In the genomic region with DNA sequence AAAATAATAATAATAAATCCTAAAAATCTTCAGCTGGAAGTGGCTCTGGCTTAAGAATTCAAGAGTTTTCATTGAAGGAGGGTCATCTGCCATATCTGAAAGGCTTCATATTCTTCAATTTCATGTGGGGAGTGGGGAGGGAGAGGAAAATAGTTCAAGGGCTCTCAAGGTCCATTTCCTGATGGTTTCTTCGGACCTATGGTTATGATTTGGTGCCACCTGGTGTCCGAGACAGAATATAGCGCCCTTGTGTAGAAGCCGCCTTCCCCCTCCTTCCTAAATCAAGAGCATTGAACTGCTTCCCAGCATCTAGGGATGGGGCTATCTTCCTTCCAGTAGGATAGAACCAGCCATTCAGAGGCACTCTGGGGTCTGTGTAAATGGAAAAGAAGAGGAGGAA, we compare ENCODE assay signal across 8 cellular contexts. TPM values are rescaled to one million over a fixed set of nuclear protein-coding genes. Genes with fewer than 3 reads are reported as not detected.
DNase-seq lines count a peak whose midpoint lies in the region; ATAC-seq, FAIRE-seq and TF ChIP-seq lines count a peak whose summit lies in the region.

No MANE protein-coding gene starts in this region.

- CTCF ChIA-PET in SK-N-SH (lab: Yijun Ruan, JAX) = interaction anchor here (0.6 to 4.1 kb wide), 14 partner anchors 8 to 410 kb away, joined by 3 to 17 read pairs (median 4); no protein-coding TSS in a partner anchor

- no peaks in the 10 kb centered on the region for H3K36me3 ChIP-seq in SK-N-SH (replicated peaks in 1 of 2; ENCODE audit: control insufficient read depth in 1 of 2, insufficient read depth in 2 of 2, low read length in 1 of 2)
- H3K36me3 ChIP-seq in small intestine (ENCODE audit: control insufficient read depth in 2 of 2, insufficient read depth in 2 of 2, low read length in 2 of 2) = no peaks in the 10 kb centered on the region

- H4K20me1 ChIP-seq in SK-N-SH (ENCODE audit: insufficient read depth) = no peaks in the 10 kb centered on the region

- H3K4me3 ChIP-seq in SK-N-SH (ENCODE audit: low read depth in 2 of 2, low read length in 1 of 2) (no peak overlapping the region), small intestine (ENCODE audit: low read depth in 1 of 2, low read length in 2 of 2) (no peak overlapping the region)

- no peak for TF ChIP-seq EP300 in SK-N-SH (IDR thresholded peaks at IDR 0.05; ENCODE audit: borderline replicate concordance in 1 of 2, low read depth in 1 of 2, low read length in 1 of 2)

- TF ChIP-seq CTCF in SK-N-SH (IDR thresholded peaks at IDR 0.05) = peak; percentile 80

- FAIRE-seq in small intestine (lab: Jason Lieb, UNC) = no peak

- H2AFZ ChIP-seq in SK-N-SH (ENCODE audit: low read depth) = no peak overlapping the region

- TF ChIP-seq RAD21 in SK-N-SH (IDR thresholded peaks at IDR 0.05; ENCODE audit: low read length) = peak; percentile 88

- H3K27me3 ChIP-seq in SK-N-SH (ENCODE audit: insufficient read depth) (no peaks in the 10 kb centered on the region; the same call in 1 of the 2 replicates), small intestine (ENCODE audit: control insufficient read depth in 2 of 2, insufficient read depth in 2 of 2, low read length in 2 of 2) (no peaks in the 10 kb centered on the region)

- no peak overlapping the region for H3K9ac ChIP-seq in SK-N-SH

- no peak overlapping the region for H3K27ac ChIP-seq in SK-N-SH (ENCODE audit: low read depth in 2 of 2, low read length in 1 of 2)
- no peak overlapping the region for H3K27ac ChIP-seq in small intestine (ENCODE audit: low read depth in 1 of 2, low read length in 1 of 2)

- H3K79me2 ChIP-seq in SK-N-SH (ENCODE audit: insufficient read depth) = no peaks in the 10 kb centered on the region

- WGBS in SK-N-SH (ENCODE audit: low lambda C conversion rate) = 0% methylated on average over 4 of the region's 4 CpGs
- WGBS in small intestine, 3 donors = 0 to 1% (median 1%) methylated on average over 4 of the region's 4 CpGs

- no peak overlapping the region for H3K4me2 ChIP-seq in SK-N-SH

- peak; percentile 48 for DNase-seq in activated CD4-positive, CD25-positive, alpha-beta regulatory T cell treated with anti-CD3 and anti-CD28 coated beads, Interleukin-2, amount 50 U/mL, for 72 hours
- peak; percentile 47 for DNase-seq in MV-4-11 (lab: John Stamatoyannopoulos, UW)
- DNase-seq in SK-N-SH = peak; percentile 65
- peak; percentile 74 for DNase-seq in astrocyte of the hippocampus (ENCODE audit: low read depth, low spot score)
- DNase-seq in hypothalamus (lab: John Stamatoyannopoulos, UW) = peak in 30 of 51 donors; percentile 1 to 56 (median 22)
- peak; percentile 67 for DNase-seq in small intestine

- H3F3A ChIP-seq in SK-N-SH (replicated peaks; ENCODE audit: insufficient read depth) = peaks cover 6% of the 10 kb centered on the region

- no peak for ATAC-seq in activated CD4-positive, CD25-positive, alpha-beta regulatory T cell treated with anti-CD3 and anti-CD28 coated beads, Interleukin-2, amount 50 U/mL, for 24 hours
- no peak for ATAC-seq in HG03039 (IDR thresholded peaks at IDR 0.05; ENCODE audit: unreplicated experiment)

- POLR2A ChIA-PET in SK-N-SH (lab: Yijun Ruan, JAX) = interaction anchor here (0.6 kb wide), 1 partner anchor 111 kb away, joined by 4 read pairs; a partner anchor contains a TSS

- H3K9me2 ChIP-seq in SK-N-SH = no peaks in the 10 kb centered on the region

- peaks cover 0 to 6% of the 10 kb centered on the region in 2 experiments; a peak in 1 of 4 replicates for H3K4me1 ChIP-seq in SK-N-SH (ENCODE audit: control insufficient read depth in 1 of 2, insufficient read depth in 2 of 2, low read depth in 1 of 2, low read length in 1 of 2)
- H3K4me1 ChIP-seq in small intestine (ENCODE audit: control insufficient read depth in 2 of 2, insufficient read depth in 1 of 2, low read depth in 1 of 2, low read length in 1 of 2) = no peaks in the 10 kb centered on the region

- H3K9me3 ChIP-seq in SK-N-SH = no peaks in the 10 kb centered on the region
- H3K9me3 ChIP-seq in small intestine (ENCODE audit: control insufficient read depth, low read depth) = no peaks in the 10 kb centered on the region

TF ChIP-seq in SK-N-SH, 30 proteins besides CTCF, POLR2A, EP300 and RAD21:
- no peak for TF ChIP-seq GABPA (IDR thresholded peaks at IDR 0.05; ENCODE audit: low read depth)
- TF ChIP-seq, protein P1, sequence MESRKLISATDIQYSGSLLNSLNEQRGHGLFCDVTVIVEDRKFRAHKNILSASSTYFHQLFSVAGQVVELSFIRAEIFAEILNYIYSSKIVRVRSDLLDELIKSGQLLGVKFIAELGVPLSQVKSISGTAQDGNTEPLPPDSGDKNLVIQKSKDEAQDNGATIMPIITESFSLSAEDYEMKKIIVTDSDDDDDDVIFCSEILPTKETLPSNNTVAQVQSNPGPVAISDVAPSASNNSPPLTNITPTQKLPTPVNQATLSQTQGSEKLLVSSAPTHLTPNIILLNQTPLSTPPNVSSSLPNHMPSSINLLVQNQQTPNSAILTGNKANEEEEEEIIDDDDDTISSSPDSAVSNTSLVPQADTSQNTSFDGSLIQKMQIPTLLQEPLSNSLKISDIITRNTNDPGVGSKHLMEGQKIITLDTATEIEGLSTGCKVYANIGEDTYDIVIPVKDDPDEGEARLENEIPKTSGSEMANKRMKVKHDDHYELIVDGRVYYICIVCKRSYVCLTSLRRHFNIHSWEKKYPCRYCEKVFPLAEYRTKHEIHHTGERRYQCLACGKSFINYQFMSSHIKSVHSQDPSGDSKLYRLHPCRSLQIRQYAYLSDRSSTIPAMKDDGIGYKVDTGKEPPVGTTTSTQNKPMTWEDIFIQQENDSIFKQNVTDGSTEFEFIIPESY (IDR thresholded peaks at IDR 0.05; ENCODE audit: borderline replicate concordance, low read depth) = no peak
- peak; percentile 22 for TF ChIP-seq CHD2 (IDR thresholded peaks at IDR 0.05; ENCODE audit: low read length, partially characterized antibody)
- TF ChIP-seq POLR2AphosphoS5 (IDR thresholded peaks at IDR 0.05; ENCODE audit: low read depth, low read length) = no peak
- peak; percentile 83 for TF ChIP-seq SMC3 (IDR thresholded peaks at IDR 0.05; ENCODE audit: low read depth, low read length)
- TF ChIP-seq YY1 (IDR thresholded peaks at IDR 0.05; ENCODE audit: low read depth) = no peak
- TF ChIP-seq SIN3A (IDR thresholded peaks at IDR 0.05; ENCODE audit: borderline replicate concordance, low read depth, low read length) = no peak

RNA-seq across cellular contexts. Expression of a gene that starts 34.3 kb away (rescaled TPM):
- 4.4 and 5.3 TPM in 2 replicates for polyA plus RNA-seq in SK-N-SH (2012; rRNA removed)
- polyA plus RNA-seq in SK-N-SH (2012; cell fraction: cytosol; rRNA removed) = 3.0 and 4.7 TPM in 2 replicates
- polyA plus RNA-seq in SK-N-SH (2012; cell fraction: nucleus; rRNA removed) = 3.5 and 4.7 TPM in 2 replicates
- polyA plus RNA-seq in small intestine = under 1 TPM; 0.27 to 0.79 (median 0.45) TPM

RNA-seq across cellular contexts. Expression of a gene that starts 44.1 kb away (rescaled TPM):
- polyA plus RNA-seq in SK-N-SH (2012; rRNA removed) (not detected in 2 replicates), small intestine (10 to 100 TPM; 23.3 to 81.6 (median 27.6) TPM)
- polyA plus RNA-seq in SK-N-SH (2012; cell fraction: cytosol; rRNA removed) = not detected in 2 replicates
- not detected in 2 replicates for polyA plus RNA-seq in SK-N-SH (2012; cell fraction: nucleus; rRNA removed)

Comparison
In these comparisons a context has a peak if more than half of its experiments do, and no peak if none do; other contexts are left out.
1. DNase-seq: peak in every context shown above with its lines; median percentile 74 in astrocyte of the hippocampus; 67 in small intestine; 65 in SK-N-SH; 48 in activated CD4-positive, CD25-positive, alpha-beta regulatory T cell treated with anti-CD3 and anti-CD28 coated beads, Interleukin-2, amount 50 U/mL, for 72 hours; 47 in MV-4-11; 22 in hypothalamus.
2. RNA of a gene that starts 44.1 kb away (polyA plus RNA-seq): 23.3 to 81.6 TPM in small intestine; not detected in SK-N-SH; every median in the first group is over 10 times any median in the second.